ENCODE assay signal across 1 cellular context in the genomic region with DNA sequence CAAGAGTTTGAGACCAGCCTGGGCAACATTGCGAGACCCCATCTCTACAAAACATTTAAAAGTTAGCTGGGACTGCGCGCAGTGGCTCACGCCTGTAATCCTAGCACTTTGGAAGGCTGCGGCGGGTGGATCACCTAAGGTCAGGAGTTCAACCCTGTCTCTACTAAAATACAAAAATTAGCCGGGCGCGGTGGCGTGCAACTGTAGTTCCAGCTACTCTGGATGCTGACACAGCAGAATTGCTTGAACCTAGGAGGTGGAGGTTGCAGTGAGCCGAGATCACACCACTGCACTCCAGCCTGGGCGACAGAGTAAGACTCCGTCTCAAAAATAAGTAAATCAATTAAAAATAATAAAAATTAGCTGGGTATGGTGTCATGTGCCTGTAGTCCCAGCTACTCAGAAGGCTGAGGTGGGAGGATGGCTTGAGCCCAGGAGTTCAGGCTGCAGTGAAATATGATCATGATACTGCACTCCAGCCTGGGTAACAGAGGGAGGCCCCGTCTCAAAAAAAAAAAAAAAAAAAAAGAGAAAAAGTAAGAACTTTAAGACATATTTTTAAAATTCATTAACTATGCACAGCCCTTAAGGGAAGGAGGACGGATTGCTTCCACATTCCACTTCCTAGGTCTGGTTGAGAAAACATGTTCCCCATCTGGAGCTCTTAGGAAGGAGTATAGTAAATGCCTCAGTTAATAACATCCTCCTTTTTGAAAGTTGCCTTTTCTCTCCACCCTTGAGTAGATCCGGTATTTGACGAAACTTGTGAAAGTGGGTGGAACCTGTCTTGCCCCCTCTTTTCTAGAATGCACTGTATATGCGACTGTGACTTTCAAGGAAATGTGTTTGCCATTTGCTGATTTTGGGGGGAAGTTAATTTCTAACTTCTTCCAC.
TF ChIP-seq lines count a peak whose summit lies in the region.

No MANE protein-coding gene starts in this region.

TF ChIP-seq in GM23338, 12 proteins besides CTCF, POLR2A, EP300 and RAD21 (continued from another document):
- no peak for TF ChIP-seq NANOG (IDR thresholded peaks at IDR 0.05; ENCODE audit: borderline replicate concordance)
- TF ChIP-seq JUNB (IDR thresholded peaks at IDR 0.05; ENCODE audit: unreplicated experiment) = no peak
- no peak for TF ChIP-seq POLR2AphosphoS5 (IDR thresholded peaks at IDR 0.05; ENCODE audit: low read depth)
- no peak for TF ChIP-seq STAT1 (IDR thresholded peaks at IDR 0.05; ENCODE audit: unreplicated experiment)
- TF ChIP-seq CREB1 (CRISPR knock-in tag; IDR thresholded peaks at IDR 0.05; ENCODE audit: low read depth) = no peak
- TF ChIP-seq ZNF114 (CRISPR knock-in tag; IDR thresholded peaks at IDR 0.05) = no peak
